8 cellular contexts compared by ENCODE assay signal in the genomic region with DNA sequence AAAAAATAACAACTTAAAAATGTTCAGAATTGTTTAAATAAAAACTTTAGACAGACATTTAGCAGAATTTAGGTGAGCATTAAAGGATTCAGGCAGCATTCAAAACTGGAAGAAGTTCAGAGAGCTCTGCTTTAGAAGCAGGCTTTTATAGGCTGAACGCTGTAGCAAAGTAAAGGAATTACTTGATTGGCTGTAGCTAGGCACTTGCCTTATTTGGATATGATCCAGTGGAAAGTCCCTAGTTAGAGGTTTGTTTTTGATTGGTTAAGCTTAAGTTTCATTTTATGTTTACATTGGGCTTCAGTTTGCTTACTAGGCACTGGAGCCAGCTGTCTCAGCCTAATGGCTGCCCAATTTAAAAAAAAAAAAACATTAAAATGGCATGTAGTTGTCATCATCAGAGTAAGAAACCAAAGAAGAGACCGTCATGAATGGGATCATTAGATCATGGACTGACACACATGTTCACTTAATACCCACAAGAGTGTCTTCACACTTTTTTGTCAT.
DNase-seq lines count a peak whose midpoint lies in the region; ATAC-seq, FAIRE-seq and TF ChIP-seq lines count a peak whose summit lies in the region.

No MANE protein-coding gene starts in this region.

- H4K5ac ChIP-seq in H9 (ENCODE audit: insufficient read length, low read depth, low read length) = no peak overlapping the region

- H3K36me3 ChIP-seq in RWPE2 (ENCODE audit: low read depth) (no peaks in the 10 kb centered on the region), bronchial epithelial cell (ENCODE audit: control insufficient read depth, insufficient read depth, low read length) (peaks cover 2% of the 10 kb centered on the region), HepG2 (replicated peaks in 1 of 2; ENCODE audit: control insufficient read depth in 1 of 2, insufficient read depth in 2 of 2, low read length in 2 of 2) (peaks cover 0 to 4% of the 10 kb centered on the region in 2 experiments; a peak in 4 of 5 replicates), transverse colon (no peaks in the 10 kb centered on the region)

- H2AFZ ChIP-seq in H9 (ENCODE audit: low read length) (no peak overlapping the region), HepG2 (ENCODE audit: low read length) (no peak overlapping the region)

- H4K8ac ChIP-seq in H9 (replicated peaks; ENCODE audit: insufficient read length, low read depth, low read length) = no peak overlapping the region

- H3K9ac ChIP-seq in H9 (ENCODE audit: extremely low read depth, insufficient read length, low read length) = no peak overlapping the region
- H3K9ac ChIP-seq in HepG2 (ENCODE audit: insufficient read depth, low read depth, low read length) = 0 out of 2 replicates have a peak overlapping the region, but pooled peaks have one; percentile 10

- no peak overlapping the region for H3K23ac ChIP-seq in H9 (ENCODE audit: insufficient read length, low read depth, low read length)

- H3K14ac ChIP-seq in H9 (ENCODE audit: insufficient read depth, low read length) = no peak overlapping the region; the same call in 1 of the 2 replicates

- H3K4me3 ChIP-seq in LNCaP clone FGC (ENCODE audit: low read depth, low read length) = no peak overlapping the region
- no peak overlapping the region for H3K4me3 ChIP-seq in RWPE2 (ENCODE audit: severe bottlenecking)
- H3K4me3 ChIP-seq in bronchial epithelial cell (ENCODE audit: low read depth, low read length) = no peak overlapping the region
- H3K4me3 ChIP-seq in HepG2 (replicated peaks in 1 of 3; ENCODE audit: insufficient read depth in 1 of 3, low read depth in 2 of 3, low read length in 3 of 3) = peak overlapping the region in 1 of 3 experiments; percentile 15; a peak in 1 of 6 replicates
- no peak overlapping the region for H3K4me3 ChIP-seq in transverse colon

- H3K27me3 ChIP-seq in H9 (ENCODE audit: insufficient read depth, low read length) (no peaks in the 10 kb centered on the region), RWPE2 (ENCODE audit: insufficient read depth, poor library complexity, severe bottlenecking) (no peaks in the 10 kb centered on the region), bronchial epithelial cell (ENCODE audit: control insufficient read depth, insufficient read depth, low read length) (no peaks in the 10 kb centered on the region), HepG2 (ENCODE audit: control insufficient read depth in 1 of 2, insufficient read depth in 2 of 2, low read length in 2 of 2) (no peaks in the 10 kb centered on the region), transverse colon (no peaks in the 10 kb centered on the region)

- CTCF ChIA-PET in HepG2 (lab: Yijun Ruan, JAX; ENCODE audit: low intra/inter-chr PET ratio, low total read pairs) = no interaction called here

- TF ChIP-seq RAD21 in HepG2 (CRISPR knock-in tag; IDR thresholded peaks at IDR 0.05) = no peak

- H3K27me3 Mint-ChIP-seq in H9 (ENCODE audit: low read depth) = no peaks in the 10 kb centered on the region; the same call in 1 of the 2 replicates

- H3K56ac ChIP-seq in H9 (ENCODE audit: insufficient read length, low read depth, low read length) = no peak overlapping the region

- TF ChIP-seq POLR2A in HepG2 (IDR thresholded peaks at IDR 0.05; ENCODE audit: insufficient read depth in 1 of 2, low read depth in 2 of 2, low read length in 2 of 2) = peak; percentile 36 to 62; a peak in 2 of 4 replicates
- peak; percentile 31 for TF ChIP-seq POLR2A in transverse colon (IDR thresholded peaks at IDR 0.05)

- H3K27ac ChIP-seq in H9 (ENCODE audit: insufficient read length, low read depth, low read length) (no peak overlapping the region), RWPE2 (ENCODE audit: poor library complexity, severe bottlenecking) (no peak overlapping the region), HepG2 (ENCODE audit: extremely low read length, insufficient read depth, low read length) (peak overlapping the region; percentile 39), transverse colon (peak overlapping the region; percentile 75 to 85 (median 80))

- no peak overlapping the region for H2BK15ac ChIP-seq in H9 (ENCODE audit: low read depth, low read length)

- ATAC-seq in Right ventricle myocardium inferior (peak; percentile 38), RWPE2 (ENCODE audit: low read depth) (peak; percentile 97), HepG2 (peak; percentile 96)

- no peak overlapping the region for H3K4me3 Mint-ChIP-seq in H9

- BruUV-seq in HepG2 (replicated peaks; lab: Mats Ljungman, UMichigan) = no TSS peak

- H3K79me2 ChIP-seq in H9 (ENCODE audit: insufficient read depth, low read length) = no peaks in the 10 kb centered on the region
- peaks cover 12% of the 10 kb centered on the region for H3K79me2 ChIP-seq in HepG2 (ENCODE audit: insufficient read depth, low read length)

- peaks cover 6 to 7% of the 10 kb centered on the region in 2 experiments; a peak in 3 of 4 replicates for H3K4me1 Mint-ChIP-seq in H9

- H4K91ac ChIP-seq in H9 (ENCODE audit: insufficient read length, low read depth, low read length) = no peak overlapping the region

- peak overlapping the region; percentile 94 for H2BK20ac ChIP-seq in H9 (ENCODE audit: low read depth, low read length, poor library complexity, severe bottlenecking)

- no CpG with 5 or more reads among the region's 2 CpGs for WGBS in H9 (ENCODE audit: extremely low coverage, insufficient read length, low lambda C conversion rate)
- 38% methylated on average over 2 of the region's 2 CpGs for WGBS in HepG2 (ENCODE audit: low lambda C conversion rate)
- WGBS in transverse colon (ENCODE audit: low coverage in 1 of 2), 2 donors = 4 to 12% methylated on average over 2 of the region's 2 CpGs

- peak overlapping the region; percentile 73 for H2BK120ac ChIP-seq in H9 (ENCODE audit: low read depth, low read length, poor library complexity, severe bottlenecking)

- peak overlapping the region; percentile 38 for H3T11ph ChIP-seq in H9 (ENCODE audit: low read length)

- POLR2A ChIA-PET in HepG2 (lab: Yijun Ruan, JAX) = interaction anchor here (0.6 to 1.3 kb wide), 12 partner anchors 11 to 181 kb away, joined by 3 to 10 read pairs (median 4); a partner anchor contains a TSS

- H3K4me2 ChIP-seq in H9 (ENCODE audit: insufficient read depth, insufficient read length, low read length) = no peak overlapping the region
- H3K4me2 ChIP-seq in HepG2 (ENCODE audit: low read depth, low read length) = peak overlapping the region; percentile 50

- TF ChIP-seq CTCF in H9 (conservative IDR thresholded peaks at IDR 0.05) (no peak), LNCaP clone FGC (IDR thresholded peaks at IDR 0.05; ENCODE audit: control insufficient read depth, extremely low read depth, insufficient read depth) (no peak), RWPE2 (IDR thresholded peaks at IDR 0.05; ENCODE audit: poor library complexity, severe bottlenecking) (no peak), bronchial epithelial cell (IDR thresholded peaks at IDR 0.05; ENCODE audit: insufficient read depth, low read length, severe bottlenecking) (no peak), HepG2 (CRISPR knock-in tag; IDR thresholded peaks at IDR 0.05) (no peak), transverse colon (IDR thresholded peaks at IDR 0.05) (no peak)

- intact Hi-C loops in Right ventricle myocardium inferior (cut with DNase I) = no loop called here
- intact Hi-C loops in cardiac septum (cut with DNase I) = no loop called here
- intact Hi-C loops in HepG2 (cut with micrococcal nuclease; ENCODE audit: unreplicated experiment) = no loop called here
- intact Hi-C loops in transverse colon (cut with DNase I; ENCODE audit: low total_unique reads) = no loop called here

- no peaks in the 10 kb centered on the region for H4K20me1 ChIP-seq in H9 (ENCODE audit: control insufficient read depth, insufficient read depth, insufficient read length)
- no peaks in the 10 kb centered on the region for H4K20me1 ChIP-seq in HepG2 (ENCODE audit: insufficient read depth, low read length)

- H2AK5ac ChIP-seq in H9 (ENCODE audit: insufficient read length, low read length) = no peak overlapping the region

- no peaks in the 10 kb centered on the region for H3K4me1 ChIP-seq in H9 (ENCODE audit: insufficient read depth, low read length)
- H3K4me1 ChIP-seq in RWPE2 (ENCODE audit: insufficient read depth, poor library complexity, severe bottlenecking) = peaks cover 12% of the 10 kb centered on the region
- H3K4me1 ChIP-seq in HepG2 (ENCODE audit: insufficient read depth, low read length) = peaks cover 58% of the 10 kb centered on the region
- peaks cover 7 to 39% (median 21%) of the 10 kb centered on the region in 4 donors for H3K4me1 ChIP-seq in transverse colon

- 0 out of 4 replicates have a peak, but pooled peaks of 1 of the 2 experiments have one; percentile 17 for TF ChIP-seq EP300 in HepG2 (IDR thresholded peaks at IDR 0.05; ENCODE audit: low read depth in 2 of 2, low read length in 2 of 2)
- no peak for TF ChIP-seq EP300 in HepG2 (CRISPR knock-in tag; IDR thresholded peaks at IDR 0.05; ENCODE audit: borderline replicate concordance)
- TF ChIP-seq EP300 in transverse colon (IDR thresholded peaks at IDR 0.05; ENCODE audit: low read depth) = no peak

- H2BK12ac ChIP-seq in H9 (ENCODE audit: insufficient read length, low read depth, low read length) = no peak overlapping the region

- DNase-seq in Right ventricle myocardium inferior (ENCODE audit: missing footprints) (no peak), cardiac septum (ENCODE audit: low spot score) (no peak), H9 (no peak), LNCaP clone FGC (ENCODE audit: low read depth) (peak; percentile 99), RWPE2 (ENCODE audit: low spot score) (no peak), bronchial epithelial cell (ENCODE audit: low read depth) (peak; percentile 96), HepG2 (ENCODE audit: low spot score) (peak; percentile 98), transverse colon (no peak)

- no peak for FAIRE-seq in bronchial epithelial cell (lab: Jason Lieb, UNC)
- FAIRE-seq in HepG2 (lab: Jason Lieb, UNC) = peak; percentile 78

- H2BK5ac ChIP-seq in H9 (ENCODE audit: insufficient read length, low read length) = no peak overlapping the region

- H3K27ac Mint-ChIP-seq in H9 = peak overlapping the region in 1 of 3 experiments; percentile 75; a peak in 1 of 7 replicates

- H3K9me3 ChIP-seq in H9 (ENCODE audit: control insufficient read depth, low read depth, low read length) (no peaks in the 10 kb centered on the region), RWPE2 (ENCODE audit: severe bottlenecking) (no peaks in the 10 kb centered on the region), HepG2 (ENCODE audit: low read length) (no peaks in the 10 kb centered on the region), transverse colon (no peaks in the 10 kb centered on the region)

- no peak overlapping the region; the same call in 1 of the 2 replicates for H3K4ac ChIP-seq in H9 (ENCODE audit: low read depth, low read length)

- no peaks in the 10 kb centered on the region for H3K79me1 ChIP-seq in H9 (ENCODE audit: insufficient read depth, low read depth, low read length, poor library complexity, severe bottlenecking)

- H3K18ac ChIP-seq in H9 (ENCODE audit: insufficient read length, low read depth, low read length) = peak overlapping the region; percentile 91

- no peaks in the 10 kb centered on the region for H3K23me2 ChIP-seq in H9 (ENCODE audit: insufficient read length, low read depth, low read length, poor library complexity, severe bottlenecking)

- peaks cover 3 to 17% (median 9%) of the 10 kb centered on the region in 3 experiments; a peak in 5 of 7 replicates for H3K36me3 Mint-ChIP-seq in H9 (ENCODE audit: insufficient read depth in 1 of 3, low read depth in 3 of 3)

- no peaks in the 10 kb centered on the region for H3K9me3 Mint-ChIP-seq in H9

- in situ Hi-C loops in HepG2 (cut with HindIII; ENCODE audit: extremely low pct_ligation_motif_present, low pct_unique_long_range_greater_than_20kb) (no loop called here), transverse colon (cut with MboI; ENCODE audit: low pct_ligation_motif_present in 1 of 4, low pct_unique_long_range_greater_than_20kb in 1 of 4, low sequenced_read_pairs in 3 of 4) (no loop called here)

Comparison
In these comparisons a context has a peak if more than half of its experiments do, and no peak if none do; other contexts are left out.
1. ATAC-seq: peak in every context shown above with its lines; median percentile 97 in RWPE2; 96 in HepG2; 38 in Right ventricle myocardium inferior.
2. DNase-seq: peak in LNCaP clone FGC (single experiment), bronchial epithelial cell (single experiment) and HepG2 (single experiment); none in Right ventricle myocardium inferior (single experiment), cardiac septum (single experiment), H9 (single experiment), RWPE2 (single experiment) and transverse colon (single experiment).
3. H3K27ac ChIP-seq: peak in HepG2 (single experiment) and transverse colon (4 of 4); none in H9 (single experiment) and RWPE2 (single experiment).